In genomic region chr20:33917813-33918525, GRCh38 we compare ENCODE assay signal across 14 cellular contexts.
"Had no signal": no experiment of that assay in that cellular context is flagged by ENCODE, and none has a peak within 500 bp of the region (broad histone marks: within the 10 kb centered on the region; RNA-seq: fewer than 3 reads in every experiment).

No MANE protein-coding gene starts in this region.

- H3K4me3 ChIP-seq: dorsolateral prefrontal cortex, esophagus squamous epithelium, psoas muscle, SJSA1, tibial artery had no signal

- H3K36me3 ChIP-seq: esophagus squamous epithelium, SJSA1, tibial artery had no signal

- DNase-seq: activated CD8-positive, alpha-beta memory T cell treated with anti-CD3 and anti-CD28 coated beads for 24 hours; dorsolateral prefrontal cortex; esophagus squamous epithelium; foreskin keratinocyte; head of caudate nucleus; left colon; mammary epithelial cell; occipital lobe; psoas muscle; stimulated activated CD4-positive, alpha-beta T cell treated with anti-CD3 and anti-CD28 coated beads, Interleukin-4, amount 100 ng/mL, for 24 hours; tibial artery had no signal

- H3K4me1 ChIP-seq: foreskin keratinocyte, psoas muscle, SJSA1, tibial artery had no signal

- H3K27ac ChIP-seq: dorsolateral prefrontal cortex, esophagus squamous epithelium, foreskin keratinocyte, psoas muscle, SJSA1, tibial artery had no signal

- H3K36me3 Mint-ChIP-seq: activated naive CD4-positive, alpha-beta T cell treated with anti-CD3 and anti-CD28 coated beads, Interleukin-2, amount 50 U/mL, for 72 hours; natural killer cell treated with Interleukin-12 subunit alpha and Interleukin-12 subunit beta and Interleukin-15 and Interleukin-18, amount 100 ng/mL, for 72 hours had no signal

- H3K27me3 ChIP-seq: dorsolateral prefrontal cortex, esophagus squamous epithelium, SJSA1, tibial artery had no signal

- H3K27ac Mint-ChIP-seq: activated naive CD4-positive, alpha-beta T cell treated with anti-CD3 and anti-CD28 coated beads, Interleukin-2, amount 50 U/mL, for 72 hours; natural killer cell treated with Interleukin-12 subunit alpha and Interleukin-12 subunit beta and Interleukin-15 and Interleukin-18, amount 100 ng/mL, for 72 hours had no signal

- H3K9me3 Mint-ChIP-seq: activated naive CD4-positive, alpha-beta T cell treated with anti-CD3 and anti-CD28 coated beads, Interleukin-2, amount 50 U/mL, for 72 hours; natural killer cell treated with Interleukin-12 subunit alpha and Interleukin-12 subunit beta and Interleukin-15 and Interleukin-18, amount 100 ng/mL, for 72 hours had no signal

- H3K4me3 Mint-ChIP-seq: natural killer cell treated with Interleukin-12 subunit alpha and Interleukin-12 subunit beta and Interleukin-15 and Interleukin-18, amount 100 ng/mL, for 72 hours had no signal

- H3K9me3 ChIP-seq: esophagus squamous epithelium, psoas muscle, SJSA1, tibial artery had no signal

- ATAC-seq: activated naive CD4-positive, alpha-beta T cell treated with anti-CD3 and anti-CD28 coated beads, Interleukin-2, amount 50 U/mL, for 72 hours; foreskin keratinocyte; left colon; psoas muscle had no signal
